ENCODE assay signal across 1 cellular context in genomic region chr15:46080018-46080417, GRCh38.
TF ChIP-seq lines count a peak whose summit lies in the region.

No MANE protein-coding gene starts in this region.

TF ChIP-seq in GM23338, 12 proteins besides CTCF, POLR2A, EP300 and RAD21 (continued from another document):
- TF ChIP-seq ZNF462 (CRISPR knock-in tag; IDR thresholded peaks at IDR 0.05): no peak
- TF ChIP-seq EZH2phosphoT487 (IDR thresholded peaks at IDR 0.05; ENCODE audit: unreplicated experiment): no peak
- TF ChIP-seq POLR2AphosphoS5 (IDR thresholded peaks at IDR 0.05; ENCODE audit: low read depth): no peak
- no peak for TF ChIP-seq EZH2 (IDR thresholded peaks at IDR 0.05; ENCODE audit: low read depth, unreplicated experiment)
- TF ChIP-seq ZNF114 (CRISPR knock-in tag; IDR thresholded peaks at IDR 0.05): no peak
- no peak for TF ChIP-seq JUNB (IDR thresholded peaks at IDR 0.05; ENCODE audit: unreplicated experiment)
- TF ChIP-seq CREB1 (CRISPR knock-in tag; IDR thresholded peaks at IDR 0.05; ENCODE audit: low read depth): no peak
